2 cellular contexts compared by ENCODE assay signal in genomic region chr9:35816708-35817107, GRCh38.
TF ChIP-seq lines count a peak whose summit lies in the region.

No MANE protein-coding gene starts in this region.

TF ChIP-seq in HepG2, 621 proteins besides CTCF, POLR2A, EP300 and RAD21:
- no peak for TF ChIP-seq CC2D1A (CRISPR knock-in tag; IDR thresholded peaks at IDR 0.05)

TF ChIP-seq in endothelial cell of umbilical vein, 7 proteins besides CTCF, POLR2A, EP300 and RAD21:
- TF ChIP-seq EZH2 (IDR thresholded peaks at IDR 0.05; ENCODE audit: borderline replicate concordance, low read depth, low read length, severe bottlenecking) (no peak), POLR2AphosphoS5 (IDR thresholded peaks at IDR 0.05; ENCODE audit: insufficient read depth, low read depth, low read length) (no peak), FOS (IDR thresholded peaks at IDR 0.05; ENCODE audit: borderline replicate concordance, insufficient read depth, low read length) (no peak), GATA2 (IDR thresholded peaks at IDR 0.05; ENCODE audit: insufficient read depth, insufficient read length, low read depth, low read length) (no peak), MAX (IDR thresholded peaks at IDR 0.05; ENCODE audit: insufficient read depth, insufficient read length) (no peak), MYC (IDR thresholded peaks at IDR 0.05; ENCODE audit: low read depth, low read length) (no peak), JUN (IDR thresholded peaks at IDR 0.05; ENCODE audit: borderline replicate concordance, insufficient read depth, insufficient read length, low read depth) (no peak)
